In genomic region chr6:53499094-53499493, GRCh38 we compare ENCODE assay signal across 25 cellular contexts.
"Had no signal": no experiment of that assay in that cellular context is flagged by ENCODE, and none has a peak within 500 bp of the region (broad histone marks: within the 10 kb centered on the region; RNA-seq: fewer than 3 reads in every experiment).

No MANE protein-coding gene starts in this region.

- H3K4me1 ChIP-seq: left ventricle myocardium inferior, right atrium auricular region had no signal

- H3K27ac ChIP-seq: left ventricle myocardium inferior, ovary, right atrium auricular region, right lobe of liver, transverse colon, upper lobe of left lung had no signal

- DNase-seq: hypothalamus; immature natural killer cell; kidney; left colon; left ventricle myocardium inferior; midbrain; mucosa of descending colon; naive thymus-derived CD4-positive, alpha-beta T cell; ovary; right lobe of liver; stimulated activated CD4-positive, alpha-beta T cell treated with anti-CD3 and anti-CD28 coated beads, Interleukin-1b, Interleukin-23, amount 100 ng/mL, for 48 hours; stimulated activated CD4-positive, alpha-beta T cell treated with anti-CD3 and anti-CD28 coated beads, Interleukin-2, amount 100 ng/mL, for 48 hours; stimulated activated CD4-positive, alpha-beta T cell treated with anti-CD3 and anti-CD28 coated beads, Interleukin-4, amount 100 ng/mL, for 4 hours; stimulated activated CD8-positive, alpha-beta memory T cell treated with anti-CD3 and anti-CD28 coated beads, Interleukin-4, amount 100 ng/mL, for 48 hours; stimulated activated naive CD4-positive, alpha-beta T cell treated with Interleukin-2 at 50 U/mL for 16 hours; stimulated activated naive CD8-positive, alpha-beta T cell treated with anti-CD3 and anti-CD28 coated beads, Interleukin-15, amount 100 ng/mL, for 72 hours; substantia nigra; transverse colon; upper lobe of left lung had no signal

- H3K36me3 ChIP-seq: ovary had no signal

- H3K4me2 ChIP-seq: smooth muscle cell had no signal

- ATAC-seq: left colon; mucosa of descending colon; naive thymus-derived CD4-positive, alpha-beta T cell; natural killer cell treated with Interleukin-12 subunit alpha and Interleukin-12 subunit beta and Interleukin-15 and Interleukin-18, amount 100 ng/mL, for 72 hours; stimulated activated memory B cell treated with anti-CD40 and anti-IgM and Interleukin-4, amounts not matched to agents 10 μg/mL and 1 μg/mL and 100 μg/mL, for 72 hours; stimulated activated naive CD8-positive, alpha-beta T cell treated with anti-CD3 and anti-CD28 coated beads, Interleukin-15, amount 100 ng/mL, for 72 hours had no signal

- H3K27me3 ChIP-seq: ovary, right atrium auricular region, right lobe of liver, transverse colon, upper lobe of left lung had no signal

- FAIRE-seq: islet of Langerhans, kidney, urothelium cell line had no signal

- H3K4me3 ChIP-seq: left ventricle myocardium inferior, mucosa of descending colon, ovary, right atrium auricular region, right lobe of liver, smooth muscle cell, transverse colon, upper lobe of left lung had no signal

- H3K9me3 ChIP-seq: left ventricle myocardium inferior, mucosa of descending colon, ovary, right atrium auricular region, right lobe of liver, transverse colon, upper lobe of left lung had no signal
